In genomic region chr3:16142350-16143050, GRCh38 we compare ENCODE assay signal across 19 cellular contexts. TPM values are rescaled to one million over a fixed set of nuclear protein-coding genes. Genes with fewer than 3 reads are reported as not detected.
"Had no signal": no experiment of that assay in that cellular context is flagged by ENCODE, and none has a peak within 500 bp of the region (broad histone marks: within the 10 kb centered on the region; RNA-seq: fewer than 3 reads in every experiment).

No MANE protein-coding gene starts in this region.

- DNase-seq: activated CD4-positive, alpha-beta memory T cell treated with anti-CD3 and anti-CD28 coated beads, Interleukin-2, amount 10 ng/mL, durations not matched to agents 7 days and 5 days; activated CD4-positive, alpha-beta T cell treated with anti-CD3 and anti-CD28 coated beads for 48 hours; activated CD4-positive, CD25-positive, alpha-beta regulatory T cell; activated CD8-positive, alpha-beta memory T cell treated with anti-CD3 and anti-CD28 coated beads, Interleukin-2, amount 10 ng/mL, durations not matched to agents 7 days and 5 days; activated naive CD4-positive, alpha-beta T cell treated with anti-CD3 and anti-CD28 coated beads for 36 hours; activated T-cell treated with anti-CD3 and anti-CD28 coated beads, Interleukin-2, amount 50 U/mL, for 1 hour; body of pancreas; central memory CD4-positive, alpha-beta T cell; colonic mucosa; nephron progenitor cell; occipital lobe; stimulated activated CD4-positive, alpha-beta T cell treated with anti-CD3 and anti-CD28 coated beads, Interleukin-2, amount 100 ng/mL, for 24 hours; stimulated activated naive CD8-positive, alpha-beta T cell treated with anti-CD3 and anti-CD28 coated beads, Interleukin-15, Interleukin-2, amounts not matched to agents 100 U/mL and 50 U/mL, for 24 hours; substantia nigra; T-helper 1 cell; T1000; tibial artery had no signal

- H3K4me3 Mint-ChIP-seq: activated CD4-positive, alpha-beta memory T cell treated with anti-CD3 and anti-CD28 coated beads, Interleukin-2, amount 10 ng/mL, durations not matched to agents 7 days and 5 days; activated CD8-positive, alpha-beta memory T cell treated with anti-CD3 and anti-CD28 coated beads, Interleukin-2, amount 10 ng/mL, durations not matched to agents 7 days and 5 days; activated naive CD4-positive, alpha-beta T cell treated with anti-CD3 and anti-CD28 coated beads for 36 hours; nephron progenitor cell had no signal

- H3K27ac Mint-ChIP-seq: activated CD4-positive, alpha-beta memory T cell treated with anti-CD3 and anti-CD28 coated beads, Interleukin-2, amount 10 ng/mL, durations not matched to agents 7 days and 5 days; activated CD8-positive, alpha-beta memory T cell treated with anti-CD3 and anti-CD28 coated beads, Interleukin-2, amount 10 ng/mL, durations not matched to agents 7 days and 5 days; activated naive CD4-positive, alpha-beta T cell treated with anti-CD3 and anti-CD28 coated beads for 36 hours; activated T-helper 2 cell treated with anti-CD3 and anti-CD28 coated beads, Interferon-gamma antibody, Interleukin-2, Interleukin-4, amounts not matched to agents 10 μg/mL and 5 μg/mL and 100 μg/mL, durations not matched to agents 14 hours and 24 hours and 36 hours; nephron progenitor cell had no signal

- H3K27me3 Mint-ChIP-seq: activated CD8-positive, alpha-beta memory T cell treated with anti-CD3 and anti-CD28 coated beads, Interleukin-2, amount 10 ng/mL, durations not matched to agents 7 days and 5 days had no signal

- H3K36me3 ChIP-seq: colonic mucosa, tibial artery had no signal

- H3K27ac ChIP-seq: body of pancreas, colonic mucosa had no signal

- H3K4me1 Mint-ChIP-seq: activated CD8-positive, alpha-beta memory T cell treated with anti-CD3 and anti-CD28 coated beads, Interleukin-2, amount 10 ng/mL, durations not matched to agents 7 days and 5 days; nephron progenitor cell had no signal

- H3K4me3 ChIP-seq: body of pancreas, colonic mucosa, tibial artery had no signal

- H3K36me3 Mint-ChIP-seq: activated CD8-positive, alpha-beta memory T cell treated with anti-CD3 and anti-CD28 coated beads, Interleukin-2, amount 10 ng/mL, durations not matched to agents 7 days and 5 days had no signal

- FAIRE-seq: urothelium cell line had no signal

- ATAC-seq: activated CD8-positive, alpha-beta memory T cell treated with anti-CD3 and anti-CD28 coated beads, Interleukin-2, amount 10 ng/mL, durations not matched to agents 7 days and 5 days; body of pancreas; stimulated activated naive CD8-positive, alpha-beta T cell treated with anti-CD3 and anti-CD28 coated beads, Interleukin-15, Interleukin-2, amounts not matched to agents 100 U/mL and 50 U/mL, for 24 hours had no signal

- H3K4me1 ChIP-seq: body of pancreas, colonic mucosa had no signal

- H3K27me3 ChIP-seq: body of pancreas, colonic mucosa, tibial artery had no signal

- H3K9me3 ChIP-seq: body of pancreas, colonic mucosa, tibial artery had no signal

RNA-seq across cellular contexts. Expression of gene GALNT15, which starts 32.0 kb away (rescaled TPM):
- total RNA-seq: activated CD4-positive, alpha-beta memory T cell treated with anti-CD3 and anti-CD28 coated beads, Interleukin-2, amount 10 ng/mL, durations not matched to agents 7 days and 5 days; activated CD8-positive, alpha-beta memory T cell treated with anti-CD3 and anti-CD28 coated beads, Interleukin-2, amount 10 ng/mL, durations not matched to agents 7 days and 5 days; activated naive CD4-positive, alpha-beta T cell treated with anti-CD3 and anti-CD28 coated beads for 36 hours; activated T-helper 2 cell treated with anti-CD3 and anti-CD28 coated beads, Interferon-gamma antibody, Interleukin-2, Interleukin-4, amounts not matched to agents 10 μg/mL and 5 μg/mL and 100 μg/mL, durations not matched to agents 14 hours and 24 hours and 36 hours had no signal
